17 cellular contexts compared by ENCODE assay signal in genomic region chr6:114714836-114715507, GRCh38.
DNase-seq lines count a peak whose midpoint lies in the region; ATAC-seq and TF ChIP-seq lines count a peak whose summit lies in the region.
"Had no signal": no experiment of that assay in that cellular context is flagged by ENCODE, and none has a peak within 500 bp of the region (broad histone marks: within the 10 kb centered on the region; RNA-seq: fewer than 3 reads in every experiment).

No MANE protein-coding gene starts in this region.

- DNase-seq in cardiac muscle cell (ENCODE audit: low read depth in 1 of 2, low spot score in 1 of 2) (no peak), Right ventricle myocardium superior (no peak), SHP77 (lab: John Stamatoyannopoulos, UW) (no peak), EL (no peak), uterus (no peak)
- no peak for DNase-seq in activated CD4-positive, alpha-beta T cell treated with anti-CD3 and anti-CD28 coated beads, Interleukin-2, amount 50 U/mL, for 1 hour
- DNase-seq: activated T-cell treated with anti-CD3 and anti-CD28 coated beads, Interleukin-2, amount 50 U/mL, for 1 hour; amygdala; CD8-positive, alpha-beta memory T cell; nucleus accumbens; small intestine; T-helper 1 cell had no signal

- H3K9me3 ChIP-seq in cardiac muscle cell (ENCODE audit: low read depth) = no peaks in the 10 kb centered on the region
- H3K9me3 ChIP-seq in uterus = no peaks in the 10 kb centered on the region

- H3K4me1 ChIP-seq in cardiac muscle cell (ENCODE audit: low read depth) = peaks cover 47% of the 10 kb centered on the region
- H3K4me1 ChIP-seq in uterus = no peaks in the 10 kb centered on the region

- H3K4me3 ChIP-seq in cardiac muscle cell = no peak overlapping the region
- H3K4me3 ChIP-seq in uterus = no peak overlapping the region
- H3K4me3 ChIP-seq: PC-9 had no signal

- TF ChIP-seq CTCF in cardiac muscle cell (IDR thresholded peaks at IDR 0.05; ENCODE audit: low read depth, low read length) = no peak
- no peak for TF ChIP-seq CTCF in uterus (IDR thresholded peaks at IDR 0.05)

- intact Hi-C loops in Right ventricle myocardium superior (cut with DNase I) (no loop called here), uterus (cut with DNase I; ENCODE audit: low total_unique reads) (no loop called here)

- ATAC-seq in Right ventricle myocardium superior (ENCODE audit: poor library complexity) (no peak), GM21786 (IDR thresholded peaks at IDR 0.05; ENCODE audit: unreplicated experiment) (peak; percentile 46), HG03196 (IDR thresholded peaks at IDR 0.05; ENCODE audit: unreplicated experiment) (peak; percentile 57)
- ATAC-seq: activated CD4-positive, CD25-positive, alpha-beta regulatory T cell treated with anti-CD3 and anti-CD28 coated beads, Interleukin-2, amount 50 U/mL, for 24 hours had no signal

- peak overlapping the region; percentile 86 for H3K27ac ChIP-seq in cardiac muscle cell
- H3K27ac ChIP-seq in uterus = no peak overlapping the region
- H3K27ac ChIP-seq: 22Rv1, PC-9 had no signal

- H3K27me3 ChIP-seq in cardiac muscle cell (no peaks in the 10 kb centered on the region), uterus (no peaks in the 10 kb centered on the region)

- no peaks in the 10 kb centered on the region for H3K36me3 ChIP-seq in cardiac muscle cell
- no peaks in the 10 kb centered on the region for H3K36me3 ChIP-seq in uterus

- no peak for TF ChIP-seq POLR2A in uterus (IDR thresholded peaks at IDR 0.05)
